30 cellular contexts compared by ENCODE assay signal in the genomic region with DNA sequence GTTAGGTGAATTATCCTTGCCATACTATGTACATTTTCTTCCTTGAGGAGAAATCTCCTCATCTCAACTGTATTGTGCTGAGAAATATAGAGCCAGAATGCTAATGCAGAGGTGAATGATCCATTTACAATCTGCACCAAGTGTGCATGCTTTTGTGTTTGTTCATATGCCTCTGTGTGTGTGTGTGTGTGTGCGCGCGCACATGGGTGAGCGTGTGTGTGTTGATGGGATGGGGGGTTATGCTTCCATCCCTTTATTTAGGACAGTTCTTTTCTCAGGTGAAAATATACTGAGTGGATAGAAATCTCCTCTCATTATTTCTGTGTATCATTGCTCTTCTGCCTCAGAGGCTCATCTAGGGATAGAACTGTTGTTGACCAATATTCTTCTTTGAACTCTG.
"Had no signal": no experiment of that assay in that cellular context is flagged by ENCODE, and none has a peak within 500 bp of the region (broad histone marks: within the 10 kb centered on the region; RNA-seq: fewer than 3 reads in every experiment).

No MANE protein-coding gene starts in this region.

- H3K4me3 Mint-ChIP-seq: activated CD4-positive, alpha-beta T cell treated with anti-CD3 and anti-CD28 coated beads, Interleukin-2, amount 10 ng/mL, durations not matched to agents 24 days and 14 days; activated CD8-positive, alpha-beta T cell treated with anti-CD3 and anti-CD28 coated beads for 36 hours; activated naive CD8-positive, alpha-beta T cell treated with anti-CD3 and anti-CD28 coated beads for 36 hours; activated T-cell treated with anti-CD3 and anti-CD28 coated beads, Interleukin-2, amount 50 U/mL, for 72 hours; activated T-helper 17 cell treated with anti-CD3 and anti-CD28 coated beads, Interleukin-2, amount 50 U/mL, for 72 hours; brain had no signal

- ATAC-seq: activated CD8-positive, alpha-beta T cell treated with anti-CD3 and anti-CD28 coated beads for 36 hours; activated T-cell treated with anti-CD3 and anti-CD28 coated beads, Interleukin-2, amount 50 U/mL, for 72 hours; activated T-helper 17 cell treated with anti-CD3 and anti-CD28 coated beads, Interleukin-2, amount 50 U/mL, for 72 hours; Panc1; Right ventricle myocardium inferior; SK-N-SH treated with all-trans-retinoic acid at 6 μM for 48 hours had no signal

- DNase-seq: activated CD4-positive, alpha-beta T cell treated with anti-CD3 and anti-CD28 coated beads, Interleukin-2, amount 10 ng/mL, durations not matched to agents 24 days and 14 days; activated CD4-positive, alpha-beta T cell treated with anti-CD3 and anti-CD28 coated beads, Interleukin-2, amount 50 U/mL, for 4 hours; activated CD4-positive, CD25-positive, alpha-beta regulatory T cell; activated CD8-positive, alpha-beta T cell treated with anti-CD3 and anti-CD28 coated beads for 36 hours; activated effector memory CD4-positive, alpha-beta T cell treated with anti-CD3 and anti-CD28 coated beads, Interleukin-2, amount 50 U/mL, for 16 hours; activated naive CD4-positive, alpha-beta T cell; activated naive CD4-positive, alpha-beta T cell treated with anti-CD3 and anti-CD28 coated beads, Interleukin-2, amount 50 U/mL, for 16 hours; activated naive CD8-positive, alpha-beta T cell treated with anti-CD3 and anti-CD28 coated beads for 36 hours; activated T-cell treated with anti-CD3 and anti-CD28 coated beads, Interleukin-2, amount 50 U/mL, for 1 hour; activated T-cell treated with anti-CD3 and anti-CD28 coated beads, Interleukin-2, amount 50 U/mL, for 72 hours; caudate nucleus; cerebellar nuclear complex; Karpas-422; NCI-H1105; NCI-H1417 treated with DMSO at 0.1 percent for 48 hours; NCI-H187 treated with DMSO at 0.1 percent for 48 hours; NCI-H2081 treated with DMSO at 0.1 percent for 48 hours; NCI-H345; NCI-H524 treated with DMSO at 0.1 percent for 48 hours; RPMI8226; SIG-M5; T-helper 1 cell; T-helper 2 cell; T-helper 9 cell had no signal

- H3K9me3 Mint-ChIP-seq: activated CD4-positive, alpha-beta T cell treated with anti-CD3 and anti-CD28 coated beads, Interleukin-2, amount 10 ng/mL, durations not matched to agents 24 days and 14 days; activated CD8-positive, alpha-beta T cell treated with anti-CD3 and anti-CD28 coated beads for 36 hours had no signal

- H3K27ac Mint-ChIP-seq: activated CD4-positive, alpha-beta T cell treated with anti-CD3 and anti-CD28 coated beads, Interleukin-2, amount 10 ng/mL, durations not matched to agents 24 days and 14 days; activated CD8-positive, alpha-beta T cell treated with anti-CD3 and anti-CD28 coated beads for 36 hours; activated naive CD8-positive, alpha-beta T cell treated with anti-CD3 and anti-CD28 coated beads for 36 hours; activated T-helper 17 cell treated with anti-CD3 and anti-CD28 coated beads, Interleukin-2, amount 50 U/mL, for 72 hours; brain had no signal

- H3K4me1 Mint-ChIP-seq: activated CD4-positive, alpha-beta T cell treated with anti-CD3 and anti-CD28 coated beads, Interleukin-2, amount 10 ng/mL, durations not matched to agents 24 days and 14 days; activated naive CD8-positive, alpha-beta T cell treated with anti-CD3 and anti-CD28 coated beads for 36 hours; activated T-helper 17 cell treated with anti-CD3 and anti-CD28 coated beads, Interleukin-2, amount 50 U/mL, for 72 hours; brain had no signal

- H3K27ac ChIP-seq: VCaP had no signal

- H3K36me3 Mint-ChIP-seq: activated naive CD8-positive, alpha-beta T cell treated with anti-CD3 and anti-CD28 coated beads for 36 hours; brain had no signal

- H3K27me3 Mint-ChIP-seq: activated CD4-positive, alpha-beta T cell treated with anti-CD3 and anti-CD28 coated beads, Interleukin-2, amount 10 ng/mL, durations not matched to agents 24 days and 14 days; activated T-helper 17 cell treated with anti-CD3 and anti-CD28 coated beads, Interleukin-2, amount 50 U/mL, for 72 hours had no signal
